Comparison of ENCODE assay signal across 1 cellular context in genomic region chr2:47346107-47346506, GRCh38.
TF ChIP-seq lines count a peak whose summit lies in the region.

No MANE protein-coding gene starts in this region.

TF ChIP-seq in WTC11, 78 proteins besides CTCF, POLR2A, EP300 and RAD21 (continued from another document):
- TF ChIP-seq E2F5 (CRISPR knock-in tag; IDR thresholded peaks at IDR 0.05) (no peak), STAT6 (CRISPR knock-in tag; conservative IDR thresholded peaks at IDR 0.05; ENCODE audit: low read depth) (no peak), CREM (CRISPR knock-in tag; IDR thresholded peaks at IDR 0.05) (no peak), ESRRA (CRISPR knock-in tag; IDR thresholded peaks at IDR 0.05; ENCODE audit: borderline replicate concordance) (no peak), PRDM15 (CRISPR knock-in tag; IDR thresholded peaks at IDR 0.05) (no peak), ZNF396 (CRISPR knock-in tag; IDR thresholded peaks at IDR 0.05; ENCODE audit: borderline replicate concordance) (no peak), E2F4 (CRISPR knock-in tag; IDR thresholded peaks at IDR 0.05; ENCODE audit: borderline replicate concordance, low read depth) (no peak), TP53 (CRISPR knock-in tag; IDR thresholded peaks at IDR 0.05) (no peak), SP1 (CRISPR knock-in tag; conservative IDR thresholded peaks at IDR 0.05) (no peak), USF2 (CRISPR knock-in tag; IDR thresholded peaks at IDR 0.05) (no peak), ZNF281 (CRISPR knock-in tag; IDR thresholded peaks at IDR 0.05) (no peak)
